Comparison of ENCODE assay signal across 16 cellular contexts in genomic region chr10:30605351-30606108, GRCh38. TPM values are rescaled to one million over a fixed set of nuclear protein-coding genes. Genes with fewer than 3 reads are reported as not detected.
DNase-seq lines count a peak whose midpoint lies in the region; ATAC-seq, FAIRE-seq and TF ChIP-seq lines count a peak whose summit lies in the region.
"Not testable (repeated sequence)": the region's sequence is repeated elsewhere in the genome, so short reads cannot be mapped to it uniquely, and the experiment has no call there.
"Had no signal": no experiment of that assay in that cellular context is flagged by ENCODE, and none has a peak within 500 bp of the region (broad histone marks: within the 10 kb centered on the region; RNA-seq: fewer than 3 reads in every experiment).

No MANE protein-coding gene starts in this region.

- peak overlapping the region; percentile 80 to 92 for H3K27ac ChIP-seq in A549
- H3K27ac ChIP-seq in H9 (ENCODE audit: insufficient read length, low read depth, low read length); SK-N-SH (ENCODE audit: low read depth in 2 of 2, low read length in 1 of 2): not testable (repeated sequence)
- peak overlapping the region; percentile 7 to 12 for H3K27ac ChIP-seq in breast epithelium

- not testable (repeated sequence) for H3K79me2 ChIP-seq in H9 (ENCODE audit: insufficient read depth, low read length); SK-N-SH (ENCODE audit: insufficient read depth)

- not testable (repeated sequence) for H3K14ac ChIP-seq in H9 (ENCODE audit: insufficient read depth, low read length)

- not testable (repeated sequence) for H3K4ac ChIP-seq in H9 (ENCODE audit: low read depth, low read length)

- TF ChIP-seq CTCF in A549 (IDR thresholded peaks at IDR 0.05); H9 (conservative IDR thresholded peaks at IDR 0.05); SK-N-SH (IDR thresholded peaks at IDR 0.05); breast epithelium (IDR thresholded peaks at IDR 0.05): not testable (repeated sequence)

- not testable (repeated sequence) for H2AFZ ChIP-seq in H9 (ENCODE audit: low read length)
- H2AFZ ChIP-seq in SK-N-SH (ENCODE audit: low read depth): 0 out of 2 replicates have a peak overlapping the region, but pooled peaks have one; percentile 16

- not testable (repeated sequence) for H2AK5ac ChIP-seq in H9 (ENCODE audit: insufficient read length, low read length)

- not testable (repeated sequence) for H3F3A ChIP-seq in SK-N-SH (replicated peaks; ENCODE audit: insufficient read depth)

- TF ChIP-seq RAD21 in A549 (conservative IDR thresholded peaks at IDR 0.05 in 1 of 2, IDR thresholded peaks at IDR 0.05 in 1 of 2); SK-N-SH (IDR thresholded peaks at IDR 0.05; ENCODE audit: low read length): not testable (repeated sequence)

- not testable (repeated sequence) for H2BK120ac ChIP-seq in H9 (ENCODE audit: low read depth, low read length, poor library complexity, severe bottlenecking)

- H2BK12ac ChIP-seq in H9 (ENCODE audit: insufficient read length, low read depth, low read length): not testable (repeated sequence)

- H4K8ac ChIP-seq in H9 (replicated peaks; ENCODE audit: insufficient read length, low read depth, low read length): not testable (repeated sequence)

- H3K36me3 Mint-ChIP-seq in H9 (ENCODE audit: insufficient read depth in 1 of 3, low read depth in 3 of 3): not testable (repeated sequence)

- H3K9me2 ChIP-seq in SK-N-SH: not testable (repeated sequence)

- H3K36me3 ChIP-seq in SK-N-SH (replicated peaks in 1 of 2; ENCODE audit: control insufficient read depth in 1 of 2, insufficient read depth in 2 of 2, low read length in 1 of 2); breast epithelium: not testable (repeated sequence)

- not testable (repeated sequence) for H2BK20ac ChIP-seq in H9 (ENCODE audit: low read depth, low read length, poor library complexity, severe bottlenecking)

- peak; percentile 89 for ATAC-seq in A549
- ATAC-seq in left cardiac atrium: peak; percentile 46 to 81
- peak; percentile 76 for ATAC-seq in sciatic nerve

- H4K20me1 ChIP-seq in H9 (ENCODE audit: control insufficient read depth, insufficient read depth, insufficient read length); SK-N-SH (ENCODE audit: insufficient read depth): not testable (repeated sequence)

- H3K9ac ChIP-seq in H9 (ENCODE audit: extremely low read depth, insufficient read length, low read length); SK-N-SH: not testable (repeated sequence)

- 3% methylated on average over 12 of the region's 15 CpGs for WGBS in A549 (ENCODE audit: missing lambda C conversion rate)
- WGBS in H9 (ENCODE audit: extremely low coverage, insufficient read length, low lambda C conversion rate): no CpG with 5 or more reads among the region's 15 CpGs
- 31% methylated on average over 10 of the region's 15 CpGs for WGBS in SK-N-SH (ENCODE audit: low lambda C conversion rate)

- H2BK15ac ChIP-seq in H9 (ENCODE audit: low read depth, low read length): not testable (repeated sequence)

- POLR2A ChIA-PET in A549 (lab: Yijun Ruan, JAX): interaction anchor here (1.2 to 1.3 kb wide), 2 partner anchors 21 to 171 kb away, joined by 5 to 8 read pairs; no protein-coding TSS in a partner anchor
- POLR2A ChIA-PET in SK-N-SH (lab: Yijun Ruan, JAX): not testable (repeated sequence)

- not testable (repeated sequence) for H3T11ph ChIP-seq in H9 (ENCODE audit: low read length)

- not testable (repeated sequence) for H3K4me3 Mint-ChIP-seq in H9

- peak overlapping the region; percentile 82 for H3K4me2 ChIP-seq in A549
- H3K4me2 ChIP-seq in H9 (ENCODE audit: insufficient read depth, insufficient read length, low read length): not testable (repeated sequence)
- H3K4me2 ChIP-seq in SK-N-SH: peak overlapping the region; percentile 50; the same call in 1 of the 2 replicates

- peaks cover 33% of the 10 kb centered on the region for H3K27me3 Mint-ChIP-seq in H9 (ENCODE audit: low read depth)

- peak overlapping the region in 2 of 3 experiments; percentile 7 to 15; a peak in 1 of 7 replicates for H3K27ac Mint-ChIP-seq in H9

- H4K91ac ChIP-seq in H9 (ENCODE audit: insufficient read length, low read depth, low read length): not testable (repeated sequence)

- H3K9me3 ChIP-seq in A549: 0 out of 3 replicates have a peak, but pooled peaks cover 10% of the 10 kb centered on the region
- not testable (repeated sequence) for H3K9me3 ChIP-seq in H9 (ENCODE audit: control insufficient read depth, low read depth, low read length); SK-N-SH; breast epithelium

- H3K4me1 ChIP-seq in A549: peaks cover 34% of the 10 kb centered on the region
- not testable (repeated sequence) for H3K4me1 ChIP-seq in H9 (ENCODE audit: insufficient read depth, low read length); SK-N-SH (ENCODE audit: control insufficient read depth in 1 of 2, insufficient read depth in 2 of 2, low read depth in 1 of 2, low read length in 1 of 2); breast epithelium

- H3K79me1 ChIP-seq in H9 (ENCODE audit: insufficient read depth, low read depth, low read length, poor library complexity, severe bottlenecking): not testable (repeated sequence)

- not testable (repeated sequence) for H3K27me3 ChIP-seq in H9 (ENCODE audit: insufficient read depth, low read length); SK-N-SH (ENCODE audit: insufficient read depth); breast epithelium

- CTCF ChIA-PET in A549 (lab: Yijun Ruan, JAX) (interaction anchor here (1.0 to 8.2 kb wide), 9 partner anchors 14 to 213 kb away, joined by 3 to 58 read pairs (median 6); no protein-coding TSS in a partner anchor), SK-N-SH (lab: Yijun Ruan, JAX) (interaction anchor here (1.6 to 9.1 kb wide), 3 partner anchors 12 to 35 kb away, joined by 5 to 70 read pairs (median 14); no protein-coding TSS in a partner anchor)

- H3K56ac ChIP-seq in H9 (ENCODE audit: insufficient read length, low read depth, low read length): not testable (repeated sequence)

- peak; percentile 36 for FAIRE-seq in A549 (lab: Jason Lieb, UNC)

- not testable (repeated sequence) for H2BK5ac ChIP-seq in H9 (ENCODE audit: insufficient read length, low read length)

- H3K9me3 Mint-ChIP-seq in H9: not testable (repeated sequence)

- 0 out of 3 replicates have a peak overlapping the region, but pooled peaks have one; percentile 13 for H3K4me3 ChIP-seq in A549
- H3K4me3 ChIP-seq in SK-N-SH (ENCODE audit: low read depth in 2 of 2, low read length in 1 of 2); breast epithelium: not testable (repeated sequence)

- DNase-seq in A549 (ENCODE audit: low read depth in 1 of 2, low spot score in 1 of 2): peak in 1 of 2 experiments; percentile 93
- not testable (repeated sequence) for DNase-seq in H9; breast epithelium (ENCODE audit: low spot score in 2 of 2); left cardiac atrium; sciatic nerve (ENCODE audit: low spot score)
- peak; percentile 21 for DNase-seq in NCI-H460 (ENCODE audit: extremely low read depth, low read depth)
- peak; percentile 16 for DNase-seq in SK-N-SH
- DNase-seq in medulla oblongata (ENCODE audit: extremely low spot score): peak; percentile 14

- H3K18ac ChIP-seq in H9 (ENCODE audit: insufficient read length, low read depth, low read length): not testable (repeated sequence)

- intact Hi-C loops in breast epithelium (cut with DNase I; ENCODE audit: low total_unique reads); left cardiac atrium (cut with DNase I); sciatic nerve (cut with DNase I): not testable (repeated sequence)

- TF ChIP-seq POLR2A in A549 (IDR thresholded peaks at IDR 0.05; ENCODE audit: low read length); breast epithelium (IDR thresholded peaks at IDR 0.05): not testable (repeated sequence)

- not testable (repeated sequence) for H3K23me2 ChIP-seq in H9 (ENCODE audit: insufficient read length, low read depth, low read length, poor library complexity, severe bottlenecking)

- not testable (repeated sequence) for H3K23ac ChIP-seq in H9 (ENCODE audit: insufficient read length, low read depth, low read length)

- not testable (repeated sequence) for H4K5ac ChIP-seq in H9 (ENCODE audit: insufficient read length, low read depth, low read length)

- peak; percentile 22 to 52; a peak in 2 of 5 replicates for TF ChIP-seq EP300 in A549 (IDR thresholded peaks at IDR 0.05)
- not testable (repeated sequence) for TF ChIP-seq EP300 in SK-N-SH (IDR thresholded peaks at IDR 0.05; ENCODE audit: borderline replicate concordance in 1 of 2, low read depth in 1 of 2, low read length in 1 of 2)

- peaks cover 12 to 13% of the 10 kb centered on the region in 2 experiments for H3K4me1 Mint-ChIP-seq in H9

TF ChIP-seq in A549, 52 proteins besides CTCF, POLR2A, EP300 and RAD21 (continues in another document):
- peak; percentile 84 for TF ChIP-seq GATA3 (IDR thresholded peaks at IDR 0.05; ENCODE audit: borderline replicate concordance)
- TF ChIP-seq, protein P1, sequence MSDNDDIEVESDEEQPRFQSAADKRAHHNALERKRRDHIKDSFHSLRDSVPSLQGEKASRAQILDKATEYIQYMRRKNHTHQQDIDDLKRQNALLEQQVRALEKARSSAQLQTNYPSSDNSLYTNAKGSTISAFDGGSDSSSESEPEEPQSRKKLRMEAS (IDR thresholded peaks at IDR 0.05): peak; percentile 45

TF ChIP-seq in SK-N-SH, 30 proteins besides CTCF, POLR2A, EP300 and RAD21:
- peak; percentile 41; the same call in 1 of the 2 replicates for TF ChIP-seq RXRA (IDR thresholded peaks at IDR 0.05; ENCODE audit: borderline replicate concordance, low read depth)
TF ChIP-seq in SK-N-SH: peak in this region for 1; not testable (repeated sequence) for 29.

RNA-seq across cellular contexts. Expression of gene LYZL2, which starts 24.0 kb away (rescaled TPM):
- polyA plus RNA-seq in A549 (2011; rRNA removed) (not detected in 2 replicates), A549 (2017; fragmentation: RNase III; extraction: RNeasy Plus Mini Kit Qiagen cat#74134 plus additional on column Dnase treatment) (not detected in 3 replicates), SK-N-SH (2012; rRNA removed) (not detected in 2 replicates)
- not detected in 2 replicates for polyA plus RNA-seq in A549 (2012; cell fraction: cytosol; rRNA removed)
- polyA plus RNA-seq in A549 (2012; cell fraction: nucleus; rRNA removed): not detected in 2 replicates
- not detected in 2 replicates for polyA minus RNA-seq in A549 (2011; rRNA and poly(A)+ RNA removed)
- total RNA-seq in H9 (2021) (not detected in 2 replicates), breast epithelium (not detected), left cardiac atrium (not detected), sciatic nerve (not detected)
- total RNA-seq in NCI-H460 (2014; rRNA removed; shearing (Covaris generic)): not detected in 2 replicates
- polyA plus RNA-seq in NCI-H460 (2014; cell fraction: nucleus; rRNA removed): not detected in 2 replicates
- polyA plus RNA-seq in SK-N-SH (2012; cell fraction: cytosol; rRNA removed): not detected in 2 replicates
- polyA plus RNA-seq in SK-N-SH (2012; cell fraction: nucleus; rRNA removed): not detected in 2 replicates
- total RNA-seq: activated naive CD4-positive, alpha-beta T cell treated with anti-CD3 and anti-CD28 coated beads for 36 hours; cardiac septum; CD4-positive, alpha-beta T cell; dermis blood vessel endothelial cell; naive thymus-derived CD4-positive, alpha-beta T cell; ovary; sigmoid colon; thoracic aorta had no signal
- polyA plus RNA-seq: naive thymus-derived CD4-positive, alpha-beta T cell; ovary; sigmoid colon had no signal
